ENCODE assay signal across 1 cellular context in genomic region chr17:58120195-58120822, GRCh38.
TF ChIP-seq lines count a peak whose summit lies in the region.

No MANE protein-coding gene starts in this region.

TF ChIP-seq in HepG2, 621 proteins besides CTCF, POLR2A, EP300 and RAD21 (continued from another document and continues in another):
- TF ChIP-seq EEA1 (CRISPR knock-in tag; IDR thresholded peaks at IDR 0.05; ENCODE audit: borderline replicate concordance) = no peak
- no peak for TF ChIP-seq RAD51 (IDR thresholded peaks at IDR 0.05; ENCODE audit: borderline replicate concordance)
- no peak for TF ChIP-seq ZNF468 (CRISPR knock-in tag; IDR thresholded peaks at IDR 0.05)
- no peak for TF ChIP-seq SALL2 (CRISPR knock-in tag; IDR thresholded peaks at IDR 0.05)
- no peak for TF ChIP-seq ZNF552 (CRISPR knock-in tag; IDR thresholded peaks at IDR 0.05; ENCODE audit: borderline replicate concordance)
- TF ChIP-seq FLYWCH1 (CRISPR knock-in tag; IDR thresholded peaks at IDR 0.05) = no peak
- no peak for TF ChIP-seq CBFB (CRISPR knock-in tag; IDR thresholded peaks at IDR 0.05)
- TF ChIP-seq ZNF589 (CRISPR knock-in tag; conservative IDR thresholded peaks at IDR 0.05) = no peak
- no peak for TF ChIP-seq ZNF569 (CRISPR knock-in tag; IDR thresholded peaks at IDR 0.05; ENCODE audit: borderline replicate concordance)
- no peak for TF ChIP-seq TBX3 (IDR thresholded peaks at IDR 0.05; ENCODE audit: borderline replicate concordance)
- no peak for TF ChIP-seq MAX (IDR thresholded peaks at IDR 0.05)
- TF ChIP-seq REL (CRISPR knock-in tag; conservative IDR thresholded peaks at IDR 0.05) = no peak
- peak; percentile 78; the same call in 1 of the 2 replicates for TF ChIP-seq ZNF335 (CRISPR knock-in tag; IDR thresholded peaks at IDR 0.05)
- no peak for TF ChIP-seq NR2C2 (CRISPR knock-in tag; IDR thresholded peaks at IDR 0.05; ENCODE audit: borderline replicate concordance)
- peak; percentile 47; the same call in 1 of the 2 replicates for TF ChIP-seq FOXA3 (CRISPR knock-in tag; IDR thresholded peaks at IDR 0.05)
- TF ChIP-seq ZNF773 (CRISPR knock-in tag; IDR thresholded peaks at IDR 0.05; ENCODE audit: borderline replicate concordance) = no peak
- peak; percentile 60; the same call in 1 of the 2 replicates for TF ChIP-seq YEATS2 (CRISPR knock-in tag; IDR thresholded peaks at IDR 0.05; ENCODE audit: borderline replicate concordance)
- TF ChIP-seq SAP130 (CRISPR knock-in tag; IDR thresholded peaks at IDR 0.05; ENCODE audit: low read depth) = peak; percentile 68
- TF ChIP-seq NKX3-1 (CRISPR knock-in tag; IDR thresholded peaks at IDR 0.05) = peak; percentile 88
- peak; percentile 62; the same call in 1 of the 2 replicates for TF ChIP-seq MEF2D (CRISPR knock-in tag; IDR thresholded peaks at IDR 0.05)
- TF ChIP-seq ERF (CRISPR knock-in tag; IDR thresholded peaks at IDR 0.05) = peak; percentile 96
- no peak for TF ChIP-seq CREB1 (IDR thresholded peaks at IDR 0.05)
- no peak for TF ChIP-seq CREB1 (CRISPR knock-in tag; IDR thresholded peaks at IDR 0.05)
- 0 out of 2 replicates have a peak, but pooled peaks have one; percentile 61 for TF ChIP-seq AHR (CRISPR knock-in tag; IDR thresholded peaks at IDR 0.05)
- TF ChIP-seq GMEB1 (CRISPR knock-in tag; IDR thresholded peaks at IDR 0.05; ENCODE audit: borderline replicate concordance) = no peak
- TF ChIP-seq ISX (CRISPR knock-in tag; conservative IDR thresholded peaks at IDR 0.05) = peak; percentile 70; the same call in 1 of the 2 replicates
- no peak for TF ChIP-seq ZC3H13 (CRISPR knock-in tag; IDR thresholded peaks at IDR 0.05)
- TF ChIP-seq DZIP1 (CRISPR knock-in tag; IDR thresholded peaks at IDR 0.05) = no peak
- no peak for TF ChIP-seq E2F2 (CRISPR knock-in tag; IDR thresholded peaks at IDR 0.05; ENCODE audit: borderline replicate concordance)
- TF ChIP-seq HOXA3 (CRISPR knock-in tag; IDR thresholded peaks at IDR 0.05) = no peak
- TF ChIP-seq ADNP (CRISPR knock-in tag; IDR thresholded peaks at IDR 0.05) = no peak
- TF ChIP-seq ZSCAN29 (CRISPR knock-in tag; conservative IDR thresholded peaks at IDR 0.05) = no peak
- TF ChIP-seq RERE (CRISPR knock-in tag; IDR thresholded peaks at IDR 0.05; ENCODE audit: low read depth) = no peak
- TF ChIP-seq ZNF510 (CRISPR knock-in tag; IDR thresholded peaks at IDR 0.05; ENCODE audit: low read depth) = no peak
- TF ChIP-seq ZNF775 (CRISPR knock-in tag; IDR thresholded peaks at IDR 0.05; ENCODE audit: borderline replicate concordance) = no peak
- TF ChIP-seq NR3C1 (CRISPR knock-in tag; IDR thresholded peaks at IDR 0.05) = no peak
- 0 out of 2 replicates have a peak, but pooled peaks have one; percentile 40 for TF ChIP-seq KMT2A (CRISPR knock-in tag; IDR thresholded peaks at IDR 0.05)
- TF ChIP-seq ZNF513 (CRISPR knock-in tag; conservative IDR thresholded peaks at IDR 0.05) = no peak
- no peak for TF ChIP-seq ELK4 (CRISPR knock-in tag; IDR thresholded peaks at IDR 0.05; ENCODE audit: borderline replicate concordance)
- TF ChIP-seq ZNF639 (CRISPR knock-in tag; conservative IDR thresholded peaks at IDR 0.05) = 0 out of 2 replicates have a peak, but pooled peaks have one; percentile 46
- TF ChIP-seq SMYD3 (CRISPR knock-in tag; IDR thresholded peaks at IDR 0.05) = peak; percentile 20; the same call in 1 of the 2 replicates
- TF ChIP-seq ZNF777 (CRISPR knock-in tag; IDR thresholded peaks at IDR 0.05) = no peak
- TF ChIP-seq MTA1 (CRISPR knock-in tag; IDR thresholded peaks at IDR 0.05; ENCODE audit: borderline replicate concordance) = no peak
- TF ChIP-seq SIN3B (IDR thresholded peaks at IDR 0.05; ENCODE audit: low read length) = no peak
- peak; percentile 52; the same call in 1 of the 2 replicates for TF ChIP-seq KAT8 (CRISPR knock-in tag; IDR thresholded peaks at IDR 0.05)
- no peak for TF ChIP-seq ZNF180 (CRISPR knock-in tag; IDR thresholded peaks at IDR 0.05; ENCODE audit: borderline replicate concordance, low read depth)
- no peak for TF ChIP-seq PLSCR1 (CRISPR knock-in tag; IDR thresholded peaks at IDR 0.05; ENCODE audit: borderline replicate concordance)
- TF ChIP-seq ZNF644 (CRISPR knock-in tag; IDR thresholded peaks at IDR 0.05; ENCODE audit: low read depth) = peak; percentile 50; the same call in 1 of the 2 replicates
- 0 out of 2 replicates have a peak, but pooled peaks have one; percentile 59 for TF ChIP-seq KLF9 (CRISPR knock-in tag; IDR thresholded peaks at IDR 0.05; ENCODE audit: low read depth)
- TF ChIP-seq DBP (CRISPR knock-in tag; IDR thresholded peaks at IDR 0.05; ENCODE audit: not compliant biosample characterization) = no peak
- TF ChIP-seq GABPA (IDR thresholded peaks at IDR 0.05; ENCODE audit: low read depth, low read length) = no peak
- TF ChIP-seq GABPA (CRISPR knock-in tag; IDR thresholded peaks at IDR 0.05; ENCODE audit: low read depth) = no peak
- TF ChIP-seq HOXA9 (CRISPR knock-in tag; IDR thresholded peaks at IDR 0.05; ENCODE audit: borderline replicate concordance) = peak; percentile 64; the same call in 1 of the 2 replicates
- TF ChIP-seq ATF7 (IDR thresholded peaks at IDR 0.05) = no peak
- no peak for TF ChIP-seq ATF7 (CRISPR knock-in tag; IDR thresholded peaks at IDR 0.05)
